In genomic region chr1:62198781-62199125, GRCh38 we compare ENCODE assay signal across 17 cellular contexts. TPM values are rescaled to one million over a fixed set of nuclear protein-coding genes. Genes with fewer than 3 reads are reported as not detected.
DNase-seq lines count a peak whose midpoint lies in the region; ATAC-seq and TF ChIP-seq lines count a peak whose summit lies in the region.
"Had no signal": no experiment of that assay in that cellular context is flagged by ENCODE, and none has a peak within 500 bp of the region (broad histone marks: within the 10 kb centered on the region; RNA-seq: fewer than 3 reads in every experiment).

No MANE protein-coding gene starts in this region.

- H3K27me3 Mint-ChIP-seq in neural progenitor cell (ENCODE audit: insufficient read depth, low read depth) = peaks cover 29% of the 10 kb centered on the region

- TF ChIP-seq CTCF in PC-9 (conservative IDR thresholded peaks at IDR 0.05) (no peak), fibroblast of lung (conservative IDR thresholded peaks at IDR 0.05 in 1 of 2, IDR thresholded peaks at IDR 0.05 in 1 of 2; ENCODE audit: low read depth in 1 of 2, low read length in 2 of 2) (no peak), neural progenitor cell (IDR thresholded peaks at IDR 0.05) (no peak), esophagus muscularis mucosa (IDR thresholded peaks at IDR 0.05) (no peak)

- H3K4me1 Mint-ChIP-seq in neural progenitor cell = peaks cover 21% of the 10 kb centered on the region

- H3K4me1 ChIP-seq in PC-9 (replicated peaks; ENCODE audit: insufficient read depth) (peaks cover 7% of the 10 kb centered on the region), fibroblast of lung (ENCODE audit: control insufficient read depth, extremely low read depth, insufficient read depth, low read length) (no peaks in the 10 kb centered on the region), neural progenitor cell (peaks cover 17% of the 10 kb centered on the region), esophagus muscularis mucosa (peaks cover 0 to 8% (median 4%) of the 10 kb centered on the region in 4 donors)

- intact Hi-C loops in PC-9 (cut with micrococcal nuclease; ENCODE audit: unreplicated experiment) = no loop called here
- intact Hi-C loops in esophagus muscularis mucosa (cut with DNase I) = no loop called here

- H4K20me1 ChIP-seq in PC-9 (ENCODE audit: insufficient read depth) (no peaks in the 10 kb centered on the region), fibroblast of lung (ENCODE audit: control insufficient read depth, extremely low read depth, insufficient read depth, low read length) (no peaks in the 10 kb centered on the region), neural progenitor cell (ENCODE audit: low read depth) (peaks cover 23% of the 10 kb centered on the region)

- CTCF ChIA-PET in PC-9 (lab: Charles Lee) = interaction anchor here (0.5 kb wide), 1 partner anchor 32 kb away, joined by 4 read pairs; no protein-coding TSS in a partner anchor

- WGBS in esophagus muscularis mucosa = 20% methylated on average over 3 of the region's 3 CpGs

- H3K9me2 ChIP-seq in PC-9 (ENCODE audit: insufficient read depth) = no peaks in the 10 kb centered on the region

- no peak overlapping the region for H3K4me3 Mint-ChIP-seq in neural progenitor cell
- H3K4me3 Mint-ChIP-seq: activated T-cell treated with anti-CD3 and anti-CD28 coated beads, Interleukin-2, amount 50 U/mL, for 24 hours; natural killer cell had no signal

- H3K36me3 ChIP-seq in PC-9 (ENCODE audit: low read depth) (no peaks in the 10 kb centered on the region), fibroblast of lung (ENCODE audit: control insufficient read depth, insufficient read depth, low read length) (no peaks in the 10 kb centered on the region), neural progenitor cell (no peaks in the 10 kb centered on the region), esophagus muscularis mucosa (no peaks in the 10 kb centered on the region)
- H3K36me3 ChIP-seq: esophagus squamous epithelium, Peyer's patch had no signal

- H3F3A ChIP-seq in PC-9 (ENCODE audit: insufficient read depth, low read depth) = 0 out of 2 replicates have a peak, but pooled peaks cover 4% of the 10 kb centered on the region
- H3F3A ChIP-seq in neural progenitor cell (ENCODE audit: low read depth) = peaks cover 35% of the 10 kb centered on the region

- peaks cover 2% of the 10 kb centered on the region for H3K36me3 Mint-ChIP-seq in neural progenitor cell
- H3K36me3 Mint-ChIP-seq: natural killer cell had no signal

- H3K27ac ChIP-seq in PC-9 (no peak overlapping the region), fibroblast of lung (ENCODE audit: insufficient read depth, low read length) (no peak overlapping the region), neural progenitor cell (no peak overlapping the region), esophagus muscularis mucosa (replicated peaks in 1 of 4) (no peak overlapping the region)
- H3K27ac ChIP-seq: esophagus squamous epithelium, hepatocyte, Peyer's patch had no signal

- 0 out of 2 replicates have a peak overlapping the region, but pooled peaks have one; percentile 10 for H3K4me2 ChIP-seq in PC-9
- H3K4me2 ChIP-seq in fibroblast of lung (ENCODE audit: extremely low read depth, insufficient read depth, low read length) = no peak overlapping the region
- H3K4me2 ChIP-seq in neural progenitor cell = peak overlapping the region; percentile 51
- H3K4me2 ChIP-seq: hepatocyte had no signal

- no peak for ATAC-seq in HG03460 (IDR thresholded peaks at IDR 0.05; ENCODE audit: unreplicated experiment)
- ATAC-seq in HG03108 (IDR thresholded peaks at IDR 0.05; ENCODE audit: unreplicated experiment) = no peak
- ATAC-seq: natural killer cell had no signal

- peak; percentile 15 for DNase-seq in GM03348 (ENCODE audit: low spot score)
- DNase-seq in PC-9 = peak in 1 of 2 experiments; percentile 16
- DNase-seq in fibroblast of lung (ENCODE audit: low read depth in 2 of 2) = peak; percentile 20 to 31
- DNase-seq in neural progenitor cell (ENCODE audit: low spot score) = no peak
- no peak for DNase-seq in activated CD8-positive, alpha-beta memory T cell treated with anti-CD3 and anti-CD28 coated beads, Interleukin-2, amount 50 U/mL, for 48 hours
- DNase-seq in esophagus muscularis mucosa (ENCODE audit: extremely low spot score) = no peak
- DNase-seq: activated T-cell treated with anti-CD3 and anti-CD28 coated beads, Interleukin-2, amount 50 U/mL, for 24 hours; Calu3; esophagus squamous epithelium; natural killer cell; NCI-H2107; NCI-H748 treated with DMSO at 0.1 percent for 48 hours; Peyer's patch had no signal

- POLR2A ChIA-PET in PC-9 (lab: Charles Lee; ENCODE audit: unreplicated experiment) = no interaction called here

- H3K9ac ChIP-seq in fibroblast of lung (ENCODE audit: insufficient read depth, low read length) = no peak overlapping the region
- H3K9ac ChIP-seq in neural progenitor cell = no peak overlapping the region

- no peak for TF ChIP-seq EP300 in esophagus muscularis mucosa (IDR thresholded peaks at IDR 0.05)

- no TSS peak for BruUV-seq in PC-9 (replicated peaks; lab: Mats Ljungman, UMichigan)

- no peak overlapping the region for H3K4me3 ChIP-seq in PC-9
- no peak overlapping the region for H3K4me3 ChIP-seq in fibroblast of lung (replicated peaks in 1 of 4; ENCODE audit: control extremely low read depth in 1 of 4, insufficient read depth in 1 of 4, low read depth in 3 of 4, low read length in 4 of 4)
- H3K4me3 ChIP-seq in neural progenitor cell = no peak overlapping the region
- no peak overlapping the region for H3K4me3 ChIP-seq in esophagus muscularis mucosa
- H3K4me3 ChIP-seq: esophagus squamous epithelium, hepatocyte, lung, Peyer's patch had no signal

- no peak for TF ChIP-seq POLR2A in esophagus muscularis mucosa (IDR thresholded peaks at IDR 0.05; ENCODE audit: low read depth)

- peaks cover 13% of the 10 kb centered on the region for H3K9me3 Mint-ChIP-seq in neural progenitor cell
- H3K9me3 Mint-ChIP-seq: activated T-cell treated with anti-CD3 and anti-CD28 coated beads, Interleukin-2, amount 50 U/mL, for 24 hours; natural killer cell had no signal

- no peak overlapping the region for H3K27ac Mint-ChIP-seq in neural progenitor cell
- H3K27ac Mint-ChIP-seq: activated T-cell treated with anti-CD3 and anti-CD28 coated beads, Interleukin-2, amount 50 U/mL, for 24 hours; natural killer cell had no signal

- H3K79me2 ChIP-seq in PC-9 (ENCODE audit: low read depth) (no peaks in the 10 kb centered on the region), fibroblast of lung (ENCODE audit: control insufficient read depth, insufficient read depth, low read length) (no peaks in the 10 kb centered on the region), neural progenitor cell (ENCODE audit: low read depth) (peaks cover 38% of the 10 kb centered on the region)
- H3K79me2 ChIP-seq: hepatocyte had no signal

- H3K9me3 ChIP-seq in PC-9 (ENCODE audit: insufficient read depth, low read depth) (no peaks in the 10 kb centered on the region), fibroblast of lung (ENCODE audit: control insufficient read depth, insufficient read depth, low read depth, low read length) (no peaks in the 10 kb centered on the region), neural progenitor cell (ENCODE audit: low read depth) (no peaks in the 10 kb centered on the region), esophagus muscularis mucosa (no peaks in the 10 kb centered on the region)
- H3K9me3 ChIP-seq: esophagus squamous epithelium, Peyer's patch had no signal

- H2AFZ ChIP-seq in PC-9 (no peak overlapping the region), fibroblast of lung (ENCODE audit: low read length) (no peak overlapping the region), neural progenitor cell (replicated peaks) (no peak overlapping the region)
- H2AFZ ChIP-seq: hepatocyte had no signal

- H3K27me3 ChIP-seq in PC-9 (ENCODE audit: insufficient read depth, low read depth) (no peaks in the 10 kb centered on the region), fibroblast of lung (ENCODE audit: control insufficient read depth, insufficient read depth, low read length) (no peaks in the 10 kb centered on the region), neural progenitor cell (peaks cover 42% of the 10 kb centered on the region), esophagus muscularis mucosa (peaks cover 0 to 35% (median 11%) of the 10 kb centered on the region in 4 donors)

RNA-seq across cellular contexts. Expression of gene L1TD1, which starts 4.1 kb away (rescaled TPM):
- total RNA-seq in PC-9 (2021) (0.10 TPM in 1 of 2 replicates, not detected in the other), fibroblast of lung (0.17 and 0.26 TPM in 2 replicates), neural progenitor cell (ENCODE audit: low replicate concordance) (12.5 and 15.4 TPM in 2 replicates), esophagus muscularis mucosa (under 1 TPM in 1 of 4 donors, not detected in 3; 0.42 TPM)
- polyA plus RNA-seq in fibroblast of lung = 0.08 TPM in 1 of 2 replicates, not detected in the other
- 0.08 TPM in 1 of 2 replicates, not detected in the other for polyA plus RNA-seq in fibroblast of lung (2012)
- polyA minus RNA-seq in fibroblast of lung (ENCODE audit: low replicate concordance) = not detected in 2 replicates
- total RNA-seq: Calu3 had no signal

Comparison
In these comparisons a context has a peak if more than half of its experiments do, and no peak if none do; other contexts are left out.
1. DNase-seq: peak in GM03348 (single experiment) and fibroblast of lung (2 of 2); none in neural progenitor cell (single experiment), activated CD8-positive, alpha-beta memory T cell treated with anti-CD3 and anti-CD28 coated beads, Interleukin-2, amount 50 U/mL, for 48 hours (single experiment) and esophagus muscularis mucosa (single experiment).